ENCODE assay signal across 1 cellular context in genomic region chr2:214710729-214711128, GRCh38.
TF ChIP-seq lines count a peak whose summit lies in the region.

No MANE protein-coding gene starts in this region.

TF ChIP-seq in HepG2, 621 proteins besides CTCF, POLR2A, EP300 and RAD21 (continued from another document):
- no peak for TF ChIP-seq ZNF646 (CRISPR knock-in tag; IDR thresholded peaks at IDR 0.05)
- TF ChIP-seq MAFK (conservative IDR thresholded peaks at IDR 0.05 in 1 of 2, IDR thresholded peaks at IDR 0.05 in 1 of 2; ENCODE audit: low read length in 2 of 2), result peak in 1 of 2 experiments; percentile 52; a peak in 2 of 4 replicates
